8 cellular contexts compared by ENCODE assay signal in the genomic region with DNA sequence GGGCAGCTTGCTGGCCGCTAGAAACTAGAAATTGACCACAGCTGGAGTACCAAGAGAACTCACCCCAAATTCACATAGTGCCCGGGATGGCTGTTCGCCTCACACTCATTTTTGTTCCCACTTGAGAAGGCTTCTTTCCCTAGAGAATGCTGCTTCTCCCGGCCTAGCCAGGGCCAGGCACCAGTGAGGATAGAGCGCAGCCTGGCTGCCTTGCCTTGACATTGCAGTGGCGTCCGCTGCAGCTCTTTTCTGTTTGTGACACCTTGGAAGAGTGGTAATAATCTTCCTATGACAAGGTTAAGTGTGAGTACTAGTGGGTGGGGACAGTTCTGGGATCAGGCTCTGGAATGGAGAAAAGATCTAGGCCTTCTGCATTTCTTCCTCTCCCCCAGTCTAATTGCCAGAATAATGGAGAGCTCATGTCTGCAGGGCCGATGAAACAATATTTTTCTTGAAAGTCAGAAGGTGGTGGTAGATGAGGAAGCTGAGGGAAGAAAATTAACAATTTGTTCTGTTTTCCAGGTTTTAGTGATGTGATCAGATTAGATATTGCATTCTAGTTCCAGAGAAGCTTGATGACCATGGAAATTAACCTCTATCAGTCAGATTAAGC. TPM values are rescaled to one million over a fixed set of nuclear protein-coding genes. Genes with fewer than 3 reads are reported as not detected.
DNase-seq lines count a peak whose midpoint lies in the region; ATAC-seq, FAIRE-seq and TF ChIP-seq lines count a peak whose summit lies in the region.

No MANE protein-coding gene starts in this region.

- H3K9me3 ChIP-seq in A673 (ENCODE audit: low read depth, low read length, poor library complexity, severe bottlenecking) (no peaks in the 10 kb centered on the region), HepG2 (ENCODE audit: low read length) (no peaks in the 10 kb centered on the region)

- peak overlapping the region; percentile 33 for H2AFZ ChIP-seq in HepG2 (ENCODE audit: low read length)

- H3K9ac ChIP-seq in HepG2 (ENCODE audit: insufficient read depth, low read depth, low read length), result peak overlapping the region; percentile 95

- CTCF ChIA-PET in A673 (lab: Charles Lee), result interaction anchor here (0.6 to 3.9 kb wide), 10 partner anchors 10 to 261 kb away, joined by 3 to 55 read pairs (median 12); partner anchors contain the start of gene ARHGEF40
- CTCF ChIA-PET in HepG2 (lab: Yijun Ruan, JAX; ENCODE audit: low intra/inter-chr PET ratio, low total read pairs), result interaction anchor here (1.1 to 8.0 kb wide), 6 partner anchors 11 to 93 kb away, joined by 3 to 320 read pairs (median 14); partner anchors contain the start of genes ARHGEF40 and ZNF219

- TF ChIP-seq EP300 in HepG2 (IDR thresholded peaks at IDR 0.05; ENCODE audit: low read depth in 2 of 2, low read length in 2 of 2) (no peak), HepG2 (CRISPR knock-in tag; IDR thresholded peaks at IDR 0.05; ENCODE audit: borderline replicate concordance) (no peak)

- peak overlapping the region; percentile 100 for H3K27ac ChIP-seq in A673 (ENCODE audit: low read depth, low read length, poor library complexity, severe bottlenecking)
- H3K27ac ChIP-seq in HepG2 (ENCODE audit: extremely low read length, insufficient read depth, low read length), result peak overlapping the region; percentile 97

- intact Hi-C loops in A673 (cut with micrococcal nuclease; ENCODE audit: unreplicated experiment), result loop anchor here (1.0 to 5.0 kb wide), 4 partner anchors 12 to 247 kb away; no protein-coding TSS in a partner anchor
- intact Hi-C loops in HepG2 (cut with micrococcal nuclease; ENCODE audit: unreplicated experiment), result loop anchor here (1.0 kb wide), 4 partner anchors 8 to 90 kb away; no protein-coding TSS in a partner anchor

- POLR2A ChIA-PET in A673 (lab: Charles Lee; ENCODE audit: low non-redundant PET), result no interaction called here
- POLR2A ChIA-PET in HepG2 (lab: Yijun Ruan, JAX), result interaction anchor here (0.7 to 6.5 kb wide), 21 partner anchors 10 to 423 kb away, joined by 3 to 141 read pairs (median 7); partner anchors contain the start of genes ARHGEF40 and NDRG2

- TF ChIP-seq RAD21 in HepG2 (CRISPR knock-in tag; IDR thresholded peaks at IDR 0.05), result peak; percentile 98

- H3K4me3 ChIP-seq in A673 (ENCODE audit: low read depth, low read length, poor library complexity, severe bottlenecking), result peak overlapping the region; percentile 92
- H3K4me3 ChIP-seq in HepG2 (replicated peaks in 1 of 3; ENCODE audit: insufficient read depth in 1 of 3, low read depth in 2 of 3, low read length in 3 of 3), result peak overlapping the region; percentile 61 to 82 (median 66)

- TF ChIP-seq CTCF in A673 (conservative IDR thresholded peaks at IDR 0.05; ENCODE audit: low read depth, low read length) (peak; percentile 98), HepG2 (CRISPR knock-in tag; IDR thresholded peaks at IDR 0.05) (peak; percentile 100)

- H3K4me2 ChIP-seq in HepG2 (ENCODE audit: low read depth, low read length), result peak overlapping the region; percentile 94

- peak; percentile 25 for ATAC-seq in GM18517 (IDR thresholded peaks at IDR 0.05; ENCODE audit: unreplicated experiment)
- peak; percentile 49 for ATAC-seq in HG03175 (IDR thresholded peaks at IDR 0.05; ENCODE audit: unreplicated experiment)
- ATAC-seq in HepG2, result peak; percentile 61

- H4K20me1 ChIP-seq in HepG2 (ENCODE audit: insufficient read depth, low read length), result no peaks in the 10 kb centered on the region

- H3K36me3 ChIP-seq in A673 (ENCODE audit: insufficient read depth, low read length, poor library complexity, severe bottlenecking), result no peaks in the 10 kb centered on the region
- H3K36me3 ChIP-seq in HepG2 (replicated peaks in 1 of 2; ENCODE audit: control insufficient read depth in 1 of 2, insufficient read depth in 2 of 2, low read length in 2 of 2), result no peaks in the 10 kb centered on the region

- no TSS peak for BruUV-seq in A673 (replicated peaks; lab: Mats Ljungman, UMichigan)
- no TSS peak for BruUV-seq in HepG2 (replicated peaks; lab: Mats Ljungman, UMichigan)

- TF ChIP-seq POLR2A in HepG2 (IDR thresholded peaks at IDR 0.05; ENCODE audit: insufficient read depth in 1 of 2, low read depth in 2 of 2, low read length in 2 of 2), result no peak

- H3K79me2 ChIP-seq in HepG2 (ENCODE audit: insufficient read depth, low read length), result peaks cover 11% of the 10 kb centered on the region

- DNase-seq in A673 (ENCODE audit: low spot score) (peak; percentile 91), NCI-H226 (peak; percentile 75), dermis microvascular lymphatic vessel endothelial cell (ENCODE audit: low read depth in 2 of 2) (peak; percentile 49 to 81), HepG2 (ENCODE audit: low spot score) (no peak)
- peak; percentile 45 to 51 for DNase-seq in activated CD4-positive, alpha-beta T cell treated with anti-CD3 and anti-CD28 coated beads for 24 hours (ENCODE audit: low read depth in 2 of 2)
- DNase-seq in stimulated activated CD4-positive, alpha-beta T cell treated with anti-CD3 and anti-CD28 coated beads, Interleukin-2, amount 100 ng/mL, for 4 hours (ENCODE audit: low read depth), result peak; percentile 52

- 1% methylated on average over 8 of the region's 8 CpGs for WGBS in HepG2 (ENCODE audit: low lambda C conversion rate)

- H3K4me1 ChIP-seq in A673 (ENCODE audit: insufficient read depth, low read length, poor library complexity, severe bottlenecking) (peaks cover 26% of the 10 kb centered on the region), HepG2 (ENCODE audit: insufficient read depth, low read length) (peaks cover 80% of the 10 kb centered on the region)

- FAIRE-seq in HepG2 (lab: Jason Lieb, UNC), result peak; percentile 51

- H3K27me3 ChIP-seq in A673 (replicated peaks; ENCODE audit: insufficient read depth, low read depth, low read length, poor library complexity) (no peaks in the 10 kb centered on the region), HepG2 (ENCODE audit: control insufficient read depth in 1 of 2, insufficient read depth in 2 of 2, low read length in 2 of 2) (no peaks in the 10 kb centered on the region; a peak in 1 of 5 replicates)

- in situ Hi-C loops in HepG2 (cut with HindIII; ENCODE audit: extremely low pct_ligation_motif_present, low pct_unique_long_range_greater_than_20kb), result loop anchor here (5.0 kb wide), 2 partner anchors 37 to 87 kb away; no protein-coding TSS in a partner anchor

RNA-seq across cellular contexts. Expression of gene TMEM253, which starts 3.7 kb away (rescaled TPM):
- total RNA-seq in A673 (2021), result 0.48 and 0.49 TPM in 2 replicates
- 0.13 TPM in 1 of 2 replicates, not detected in the other for total RNA-seq in dermis microvascular lymphatic vessel endothelial cell
- 0.29 TPM in 1 of 2 replicates, not detected in the other for total RNA-seq in HepG2 (2016; rRNA removed; fragmentation: Illumina TruSeq; extraction: Trizol)
- 0.20 TPM in 1 of 2 replicates, not detected in the other for total RNA-seq in HepG2 (2016; cell fraction: cytosol; rRNA removed; fragmentation: Illumina TruSeq; extraction: Trizol; ENCODE audit: low read depth)
- total RNA-seq in HepG2 (2016; cell fraction: insoluble cytoplasmic fraction; rRNA removed; fragmentation: Illumina TruSeq; extraction: Trizol), result 0.16 and 0.17 TPM in 2 replicates
- total RNA-seq in HepG2 (2016; cell fraction: membrane; rRNA removed; fragmentation: Illumina TruSeq; extraction: Trizol), result 0.21 and 0.25 TPM in 2 replicates
- 0.60 and 0.68 TPM in 2 replicates for total RNA-seq in HepG2 (2016; cell fraction: nucleus; rRNA removed; fragmentation: Illumina TruSeq; extraction: Trizol)
- polyA plus RNA-seq in HepG2 (2011; rRNA removed), result 0.45 and 0.65 TPM in 2 replicates
- polyA plus RNA-seq in HepG2 (2011; cell fraction: cytosol; rRNA removed), result 0.19 and 0.23 TPM in 2 replicates
- 1.1 and 2.0 TPM in 2 replicates for polyA plus RNA-seq in HepG2 (2011; cell fraction: nucleus; rRNA removed)
- polyA plus RNA-seq in HepG2 (2012), result 0.66 and 0.69 TPM in 2 replicates
- 0.52 and 0.61 TPM in 2 replicates for polyA plus RNA-seq in HepG2 (2016; cell fraction: cytosol; fragmentation: Illumina TruSeq; extraction: Trizol; ENCODE audit: low read depth)
- polyA plus RNA-seq in HepG2 (2016; cell fraction: insoluble cytoplasmic fraction; fragmentation: Illumina TruSeq; extraction: Trizol; ENCODE audit: low read depth), result 0.40 and 0.95 TPM in 2 replicates
- polyA plus RNA-seq in HepG2 (2016; cell fraction: membrane; fragmentation: Illumina TruSeq; extraction: Trizol; ENCODE audit: low read depth), result 0.92 and 1.2 TPM in 2 replicates
- polyA plus RNA-seq in HepG2 (2016; cell fraction: nucleus; fragmentation: Illumina TruSeq; extraction: Trizol; ENCODE audit: insufficient read depth, low read depth), result 0.88 and 0.92 TPM in 2 replicates
- 1.0 and 3.5 TPM in 2 replicates for polyA minus RNA-seq in HepG2 (2011; rRNA and poly(A)+ RNA removed; ENCODE audit: low replicate concordance)
- polyA minus RNA-seq in HepG2 (2011; cell fraction: cytosol; rRNA and poly(A)+ RNA removed), result not detected in 2 replicates
- polyA minus RNA-seq in HepG2 (2011; cell fraction: nucleus; rRNA and poly(A)+ RNA removed), result 1.3 TPM in 1 of 2 replicates, not detected in the other

RNA-seq across cellular contexts. Expression of gene ZNF219, which starts 6.1 kb away (rescaled TPM):
- total RNA-seq in A673 (2021) (78.0 and 84.6 TPM in 2 replicates), dermis microvascular lymphatic vessel endothelial cell (2.6 and 4.2 TPM in 2 replicates), HepG2 (2016; rRNA removed; fragmentation: Illumina TruSeq; extraction: Trizol) (21.0 and 36.6 TPM in 2 replicates)
- total RNA-seq in HepG2 (2016; cell fraction: cytosol; rRNA removed; fragmentation: Illumina TruSeq; extraction: Trizol; ENCODE audit: low read depth), result 20.7 and 21.8 TPM in 2 replicates
- 19.3 and 35.8 TPM in 2 replicates for total RNA-seq in HepG2 (2016; cell fraction: insoluble cytoplasmic fraction; rRNA removed; fragmentation: Illumina TruSeq; extraction: Trizol)
- 53.1 and 55.3 TPM in 2 replicates for total RNA-seq in HepG2 (2016; cell fraction: membrane; rRNA removed; fragmentation: Illumina TruSeq; extraction: Trizol)
- 26.4 and 33.6 TPM in 2 replicates for total RNA-seq in HepG2 (2016; cell fraction: nucleus; rRNA removed; fragmentation: Illumina TruSeq; extraction: Trizol)
- polyA plus RNA-seq in HepG2 (2011; rRNA removed), result 34.5 and 42.2 TPM in 2 replicates
- 26.6 and 62.4 TPM in 2 replicates for polyA plus RNA-seq in HepG2 (2011; cell fraction: cytosol; rRNA removed)
- polyA plus RNA-seq in HepG2 (2011; cell fraction: nucleus; rRNA removed), result 171 and 203 TPM in 2 replicates
- 21.1 and 23.1 TPM in 2 replicates for polyA plus RNA-seq in HepG2 (2012)
- 37.9 and 42.6 TPM in 2 replicates for polyA plus RNA-seq in HepG2 (2016; cell fraction: cytosol; fragmentation: Illumina TruSeq; extraction: Trizol; ENCODE audit: low read depth)
- 34.5 and 39.2 TPM in 2 replicates for polyA plus RNA-seq in HepG2 (2016; cell fraction: insoluble cytoplasmic fraction; fragmentation: Illumina TruSeq; extraction: Trizol; ENCODE audit: low read depth)
- 72.9 and 82.3 TPM in 2 replicates for polyA plus RNA-seq in HepG2 (2016; cell fraction: membrane; fragmentation: Illumina TruSeq; extraction: Trizol; ENCODE audit: low read depth)
- 76.4 and 80.2 TPM in 2 replicates for polyA plus RNA-seq in HepG2 (2016; cell fraction: nucleus; fragmentation: Illumina TruSeq; extraction: Trizol; ENCODE audit: insufficient read depth, low read depth)
- 41.2 and 86.7 TPM in 2 replicates for polyA minus RNA-seq in HepG2 (2011; rRNA and poly(A)+ RNA removed; ENCODE audit: low replicate concordance)
- polyA minus RNA-seq in HepG2 (2011; cell fraction: cytosol; rRNA and poly(A)+ RNA removed), result 20.3 and 21.8 TPM in 2 replicates
- 61.3 and 63.0 TPM in 2 replicates for polyA minus RNA-seq in HepG2 (2011; cell fraction: nucleus; rRNA and poly(A)+ RNA removed)

RNA-seq across cellular contexts. Expression of gene ARHGEF40, which starts 34.5 kb away (rescaled TPM):
- 89.6 and 94.1 TPM in 2 replicates for total RNA-seq in A673 (2021)
- total RNA-seq in dermis microvascular lymphatic vessel endothelial cell, result 6.2 and 8.3 TPM in 2 replicates
- total RNA-seq in HepG2 (2016; rRNA removed; fragmentation: Illumina TruSeq; extraction: Trizol), result 18.5 and 28.1 TPM in 2 replicates
- total RNA-seq in HepG2 (2016; cell fraction: cytosol; rRNA removed; fragmentation: Illumina TruSeq; extraction: Trizol; ENCODE audit: low read depth), result 5.0 and 7.1 TPM in 2 replicates
- total RNA-seq in HepG2 (2016; cell fraction: insoluble cytoplasmic fraction; rRNA removed; fragmentation: Illumina TruSeq; extraction: Trizol), result 15.0 and 26.8 TPM in 2 replicates
- 8.4 and 8.6 TPM in 2 replicates for total RNA-seq in HepG2 (2016; cell fraction: membrane; rRNA removed; fragmentation: Illumina TruSeq; extraction: Trizol)
- 32.3 and 36.7 TPM in 2 replicates for total RNA-seq in HepG2 (2016; cell fraction: nucleus; rRNA removed; fragmentation: Illumina TruSeq; extraction: Trizol)
- 78.1 and 97.1 TPM in 2 replicates for polyA plus RNA-seq in HepG2 (2011; rRNA removed)
- polyA plus RNA-seq in HepG2 (2011; cell fraction: cytosol; rRNA removed), result 47.9 and 68.0 TPM in 2 replicates
- polyA plus RNA-seq in HepG2 (2011; cell fraction: nucleus; rRNA removed), result 243 and 248 TPM in 2 replicates
- polyA plus RNA-seq in HepG2 (2012), result 34.1 and 49.5 TPM in 2 replicates
- polyA plus RNA-seq in HepG2 (2016; cell fraction: cytosol; fragmentation: Illumina TruSeq; extraction: Trizol; ENCODE audit: low read depth), result 2.9 and 3.7 TPM in 2 replicates
- polyA plus RNA-seq in HepG2 (2016; cell fraction: insoluble cytoplasmic fraction; fragmentation: Illumina TruSeq; extraction: Trizol; ENCODE audit: low read depth), result 13.8 and 18.7 TPM in 2 replicates
- 5.9 and 7.3 TPM in 2 replicates for polyA plus RNA-seq in HepG2 (2016; cell fraction: membrane; fragmentation: Illumina TruSeq; extraction: Trizol; ENCODE audit: low read depth)
- polyA plus RNA-seq in HepG2 (2016; cell fraction: nucleus; fragmentation: Illumina TruSeq; extraction: Trizol; ENCODE audit: insufficient read depth, low read depth), result 69.4 and 77.3 TPM in 2 replicates
- polyA minus RNA-seq in HepG2 (2011; rRNA and poly(A)+ RNA removed; ENCODE audit: low replicate concordance), result 29.6 and 155 TPM in 2 replicates
- 32.6 and 33.5 TPM in 2 replicates for polyA minus RNA-seq in HepG2 (2011; cell fraction: cytosol; rRNA and poly(A)+ RNA removed)
- polyA minus RNA-seq in HepG2 (2011; cell fraction: nucleus; rRNA and poly(A)+ RNA removed), result 71.0 and 71.2 TPM in 2 replicates

RNA-seq across cellular contexts. Expression of gene RNASE8, which starts 46.9 kb away (rescaled TPM):
- not detected in 2 replicates for total RNA-seq in A673 (2021)
- not detected in 2 replicates for total RNA-seq in dermis microvascular lymphatic vessel endothelial cell
- not detected in 2 replicates for total RNA-seq in HepG2 (2016; rRNA removed; fragmentation: Illumina TruSeq; extraction: Trizol)
- not detected in 2 replicates for total RNA-seq in HepG2 (2016; cell fraction: cytosol; rRNA removed; fragmentation: Illumina TruSeq; extraction: Trizol; ENCODE audit: low read depth)
- total RNA-seq in HepG2 (2016; cell fraction: insoluble cytoplasmic fraction; rRNA removed; fragmentation: Illumina TruSeq; extraction: Trizol), result not detected in 2 replicates
- total RNA-seq in HepG2 (2016; cell fraction: membrane; rRNA removed; fragmentation: Illumina TruSeq; extraction: Trizol), result not detected in 2 replicates
- total RNA-seq in HepG2 (2016; cell fraction: nucleus; rRNA removed; fragmentation: Illumina TruSeq; extraction: Trizol), result not detected in 2 replicates
- polyA plus RNA-seq in HepG2 (2011; rRNA removed), result not detected in 2 replicates
- not detected in 2 replicates for polyA plus RNA-seq in HepG2 (2011; cell fraction: cytosol; rRNA removed)
- polyA plus RNA-seq in HepG2 (2011; cell fraction: nucleus; rRNA removed), result not detected in 2 replicates
- polyA plus RNA-seq in HepG2 (2012), result not detected in 2 replicates
- polyA plus RNA-seq in HepG2 (2016; cell fraction: cytosol; fragmentation: Illumina TruSeq; extraction: Trizol; ENCODE audit: low read depth), result not detected in 2 replicates
- not detected in 2 replicates for polyA plus RNA-seq in HepG2 (2016; cell fraction: insoluble cytoplasmic fraction; fragmentation: Illumina TruSeq; extraction: Trizol; ENCODE audit: low read depth)
- not detected in 2 replicates for polyA plus RNA-seq in HepG2 (2016; cell fraction: membrane; fragmentation: Illumina TruSeq; extraction: Trizol; ENCODE audit: low read depth)
- not detected in 2 replicates for polyA plus RNA-seq in HepG2 (2016; cell fraction: nucleus; fragmentation: Illumina TruSeq; extraction: Trizol; ENCODE audit: insufficient read depth, low read depth)
- polyA minus RNA-seq in HepG2 (2011; rRNA and poly(A)+ RNA removed; ENCODE audit: low replicate concordance), result not detected in 2 replicates
- polyA minus RNA-seq in HepG2 (2011; cell fraction: cytosol; rRNA and poly(A)+ RNA removed), result not detected in 2 replicates
- polyA minus RNA-seq in HepG2 (2011; cell fraction: nucleus; rRNA and poly(A)+ RNA removed), result not detected in 2 replicates

RNA-seq across cellular contexts. Expression of gene OR5AU1, which starts 51.3 kb away (rescaled TPM):
- total RNA-seq in A673 (2021), result not detected in 2 replicates
- total RNA-seq in dermis microvascular lymphatic vessel endothelial cell, result not detected in 2 replicates
- total RNA-seq in HepG2 (2016; rRNA removed; fragmentation: Illumina TruSeq; extraction: Trizol), result not detected in 2 replicates
- not detected in 2 replicates for total RNA-seq in HepG2 (2016; cell fraction: cytosol; rRNA removed; fragmentation: Illumina TruSeq; extraction: Trizol; ENCODE audit: low read depth)
- not detected in 2 replicates for total RNA-seq in HepG2 (2016; cell fraction: insoluble cytoplasmic fraction; rRNA removed; fragmentation: Illumina TruSeq; extraction: Trizol)
- total RNA-seq in HepG2 (2016; cell fraction: membrane; rRNA removed; fragmentation: Illumina TruSeq; extraction: Trizol), result not detected in 2 replicates
- total RNA-seq in HepG2 (2016; cell fraction: nucleus; rRNA removed; fragmentation: Illumina TruSeq; extraction: Trizol), result not detected in 2 replicates
- not detected in 2 replicates for polyA plus RNA-seq in HepG2 (2011; rRNA removed)
- polyA plus RNA-seq in HepG2 (2011; cell fraction: cytosol; rRNA removed), result not detected in 2 replicates
- polyA plus RNA-seq in HepG2 (2011; cell fraction: nucleus; rRNA removed), result not detected in 2 replicates
- polyA plus RNA-seq in HepG2 (2012), result not detected in 2 replicates
- polyA plus RNA-seq in HepG2 (2016; cell fraction: cytosol; fragmentation: Illumina TruSeq; extraction: Trizol; ENCODE audit: low read depth), result not detected in 2 replicates
- not detected in 2 replicates for polyA plus RNA-seq in HepG2 (2016; cell fraction: insoluble cytoplasmic fraction; fragmentation: Illumina TruSeq; extraction: Trizol; ENCODE audit: low read depth)
- not detected in 2 replicates for polyA plus RNA-seq in HepG2 (2016; cell fraction: membrane; fragmentation: Illumina TruSeq; extraction: Trizol; ENCODE audit: low read depth)
- polyA plus RNA-seq in HepG2 (2016; cell fraction: nucleus; fragmentation: Illumina TruSeq; extraction: Trizol; ENCODE audit: insufficient read depth, low read depth), result not detected in 2 replicates
- not detected in 2 replicates for polyA minus RNA-seq in HepG2 (2011; rRNA and poly(A)+ RNA removed; ENCODE audit: low replicate concordance)
- polyA minus RNA-seq in HepG2 (2011; cell fraction: cytosol; rRNA and poly(A)+ RNA removed), result not detected in 2 replicates
- polyA minus RNA-seq in HepG2 (2011; cell fraction: nucleus; rRNA and poly(A)+ RNA removed), result not detected in 2 replicates
